1 cellular context compared by ENCODE assay signal in the genomic region with DNA sequence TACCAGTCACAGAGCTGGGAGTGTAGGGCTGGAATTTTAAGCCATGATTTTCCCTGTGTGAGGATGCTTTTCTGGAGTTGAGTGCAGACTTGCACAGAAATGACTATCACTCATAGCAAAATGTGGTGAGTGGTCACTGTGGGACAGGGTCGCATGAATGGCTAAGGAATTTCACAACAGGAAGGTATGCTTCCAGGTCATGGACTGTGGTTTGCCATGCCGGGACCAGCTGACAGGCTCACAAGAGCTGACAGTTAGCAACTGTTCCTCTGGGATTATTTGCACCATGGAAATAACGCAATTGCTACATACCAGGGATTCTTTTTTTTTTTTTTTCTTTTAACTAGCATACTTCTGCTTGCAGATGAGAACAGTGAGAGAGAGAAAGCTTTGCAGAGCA.
A peak's percentile ranks its signal among the peaks of the same experiment; 100 is the strongest.
TF ChIP-seq lines count a peak whose summit lies in the region.

No MANE protein-coding gene starts in this region.

TF ChIP-seq in HepG2, 621 proteins besides CTCF, POLR2A, EP300 and RAD21 (continued from another document):
- TF ChIP-seq, protein P1, sequence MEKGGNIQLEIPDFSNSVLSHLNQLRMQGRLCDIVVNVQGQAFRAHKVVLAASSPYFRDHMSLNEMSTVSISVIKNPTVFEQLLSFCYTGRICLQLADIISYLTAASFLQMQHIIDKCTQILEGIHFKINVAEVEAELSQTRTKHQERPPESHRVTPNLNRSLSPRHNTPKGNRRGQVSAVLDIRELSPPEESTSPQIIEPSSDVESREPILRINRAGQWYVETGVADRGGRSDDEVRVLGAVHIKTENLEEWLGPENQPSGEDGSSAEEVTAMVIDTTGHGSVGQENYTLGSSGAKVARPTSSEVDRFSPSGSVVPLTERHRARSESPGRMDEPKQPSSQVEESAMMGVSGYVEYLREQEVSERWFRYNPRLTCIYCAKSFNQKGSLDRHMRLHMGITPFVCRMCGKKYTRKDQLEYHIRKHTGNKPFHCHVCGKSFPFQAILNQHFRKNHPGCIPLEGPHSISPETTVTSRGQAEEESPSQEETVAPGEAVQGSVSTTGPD (CRISPR knock-in tag; IDR thresholded peaks at IDR 0.05) = 0 out of 2 replicates have a peak, but pooled peaks have one; percentile 61
- TF ChIP-seq HNF4A (CRISPR knock-in tag; IDR thresholded peaks at IDR 0.05) (peak; percentile 72), SPEN (CRISPR knock-in tag; IDR thresholded peaks at IDR 0.05; ENCODE audit: low read depth) (0 out of 2 replicates have a peak, but pooled peaks have one; percentile 28), GLI4 (CRISPR knock-in tag; IDR thresholded peaks at IDR 0.05; ENCODE audit: borderline replicate concordance) (no peak), FOXP4 (CRISPR knock-in tag; IDR thresholded peaks at IDR 0.05) (0 out of 2 replicates have a peak, but pooled peaks have one; percentile 23), POGK (CRISPR knock-in tag; conservative IDR thresholded peaks at IDR 0.05) (no peak), TBL1XR1 (IDR thresholded peaks at IDR 0.05; ENCODE audit: borderline replicate concordance, low read length, partially characterized antibody) (peak; percentile 50), ZNF260 (CRISPR knock-in tag; IDR thresholded peaks at IDR 0.05; ENCODE audit: borderline replicate concordance, low read depth) (no peak), HCFC1 (IDR thresholded peaks at IDR 0.05; ENCODE audit: low read depth, low read length) (no peak), ZNF691 (CRISPR knock-in tag; IDR thresholded peaks at IDR 0.05; ENCODE audit: borderline replicate concordance, low read depth) (peak; percentile 26; the same call in 1 of the 2 replicates), DBP (CRISPR knock-in tag; IDR thresholded peaks at IDR 0.05; ENCODE audit: not compliant biosample characterization) (no peak), ZNF430 (CRISPR knock-in tag; IDR thresholded peaks at IDR 0.05) (no peak), ISX (CRISPR knock-in tag; conservative IDR thresholded peaks at IDR 0.05) (no peak)
- TF ChIP-seq, protein P2, sequence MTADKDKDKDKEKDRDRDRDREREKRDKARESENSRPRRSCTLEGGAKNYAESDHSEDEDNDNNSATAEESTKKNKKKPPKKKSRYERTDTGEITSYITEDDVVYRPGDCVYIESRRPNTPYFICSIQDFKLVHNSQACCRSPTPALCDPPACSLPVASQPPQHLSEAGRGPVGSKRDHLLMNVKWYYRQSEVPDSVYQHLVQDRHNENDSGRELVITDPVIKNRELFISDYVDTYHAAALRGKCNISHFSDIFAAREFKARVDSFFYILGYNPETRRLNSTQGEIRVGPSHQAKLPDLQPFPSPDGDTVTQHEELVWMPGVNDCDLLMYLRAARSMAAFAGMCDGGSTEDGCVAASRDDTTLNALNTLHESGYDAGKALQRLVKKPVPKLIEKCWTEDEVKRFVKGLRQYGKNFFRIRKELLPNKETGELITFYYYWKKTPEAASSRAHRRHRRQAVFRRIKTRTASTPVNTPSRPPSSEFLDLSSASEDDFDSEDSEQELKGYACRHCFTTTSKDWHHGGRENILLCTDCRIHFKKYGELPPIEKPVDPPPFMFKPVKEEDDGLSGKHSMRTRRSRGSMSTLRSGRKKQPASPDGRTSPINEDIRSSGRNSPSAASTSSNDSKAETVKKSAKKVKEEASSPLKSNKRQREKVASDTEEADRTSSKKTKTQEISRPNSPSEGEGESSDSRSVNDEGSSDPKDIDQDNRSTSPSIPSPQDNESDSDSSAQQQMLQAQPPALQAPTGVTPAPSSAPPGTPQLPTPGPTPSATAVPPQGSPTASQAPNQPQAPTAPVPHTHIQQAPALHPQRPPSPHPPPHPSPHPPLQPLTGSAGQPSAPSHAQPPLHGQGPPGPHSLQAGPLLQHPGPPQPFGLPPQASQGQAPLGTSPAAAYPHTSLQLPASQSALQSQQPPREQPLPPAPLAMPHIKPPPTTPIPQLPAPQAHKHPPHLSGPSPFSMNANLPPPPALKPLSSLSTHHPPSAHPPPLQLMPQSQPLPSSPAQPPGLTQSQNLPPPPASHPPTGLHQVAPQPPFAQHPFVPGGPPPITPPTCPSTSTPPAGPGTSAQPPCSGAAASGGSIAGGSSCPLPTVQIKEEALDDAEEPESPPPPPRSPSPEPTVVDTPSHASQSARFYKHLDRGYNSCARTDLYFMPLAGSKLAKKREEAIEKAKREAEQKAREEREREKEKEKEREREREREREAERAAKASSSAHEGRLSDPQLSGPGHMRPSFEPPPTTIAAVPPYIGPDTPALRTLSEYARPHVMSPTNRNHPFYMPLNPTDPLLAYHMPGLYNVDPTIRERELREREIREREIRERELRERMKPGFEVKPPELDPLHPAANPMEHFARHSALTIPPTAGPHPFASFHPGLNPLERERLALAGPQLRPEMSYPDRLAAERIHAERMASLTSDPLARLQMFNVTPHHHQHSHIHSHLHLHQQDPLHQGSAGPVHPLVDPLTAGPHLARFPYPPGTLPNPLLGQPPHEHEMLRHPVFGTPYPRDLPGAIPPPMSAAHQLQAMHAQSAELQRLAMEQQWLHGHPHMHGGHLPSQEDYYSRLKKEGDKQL (CRISPR knock-in tag; IDR thresholded peaks at IDR 0.05; ENCODE audit: low read depth) = 0 out of 2 replicates have a peak, but pooled peaks have one; percentile 13
- TF ChIP-seq, protein P3, sequence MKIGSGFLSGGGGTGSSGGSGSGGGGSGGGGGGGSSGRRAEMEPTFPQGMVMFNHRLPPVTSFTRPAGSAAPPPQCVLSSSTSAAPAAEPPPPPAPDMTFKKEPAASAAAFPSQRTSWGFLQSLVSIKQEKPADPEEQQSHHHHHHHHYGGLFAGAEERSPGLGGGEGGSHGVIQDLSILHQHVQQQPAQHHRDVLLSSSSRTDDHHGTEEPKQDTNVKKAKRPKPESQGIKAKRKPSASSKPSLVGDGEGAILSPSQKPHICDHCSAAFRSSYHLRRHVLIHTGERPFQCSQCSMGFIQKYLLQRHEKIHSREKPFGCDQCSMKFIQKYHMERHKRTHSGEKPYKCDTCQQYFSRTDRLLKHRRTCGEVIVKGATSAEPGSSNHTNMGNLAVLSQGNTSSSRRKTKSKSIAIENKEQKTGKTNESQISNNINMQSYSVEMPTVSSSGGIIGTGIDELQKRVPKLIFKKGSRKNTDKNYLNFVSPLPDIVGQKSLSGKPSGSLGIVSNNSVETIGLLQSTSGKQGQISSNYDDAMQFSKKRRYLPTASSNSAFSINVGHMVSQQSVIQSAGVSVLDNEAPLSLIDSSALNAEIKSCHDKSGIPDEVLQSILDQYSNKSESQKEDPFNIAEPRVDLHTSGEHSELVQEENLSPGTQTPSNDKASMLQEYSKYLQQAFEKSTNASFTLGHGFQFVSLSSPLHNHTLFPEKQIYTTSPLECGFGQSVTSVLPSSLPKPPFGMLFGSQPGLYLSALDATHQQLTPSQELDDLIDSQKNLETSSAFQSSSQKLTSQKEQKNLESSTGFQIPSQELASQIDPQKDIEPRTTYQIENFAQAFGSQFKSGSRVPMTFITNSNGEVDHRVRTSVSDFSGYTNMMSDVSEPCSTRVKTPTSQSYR (CRISPR knock-in tag; IDR thresholded peaks at IDR 0.05; ENCODE audit: borderline replicate concordance) = 0 out of 2 replicates have a peak, but pooled peaks have one; percentile 17
- TF ChIP-seq, protein P4, sequence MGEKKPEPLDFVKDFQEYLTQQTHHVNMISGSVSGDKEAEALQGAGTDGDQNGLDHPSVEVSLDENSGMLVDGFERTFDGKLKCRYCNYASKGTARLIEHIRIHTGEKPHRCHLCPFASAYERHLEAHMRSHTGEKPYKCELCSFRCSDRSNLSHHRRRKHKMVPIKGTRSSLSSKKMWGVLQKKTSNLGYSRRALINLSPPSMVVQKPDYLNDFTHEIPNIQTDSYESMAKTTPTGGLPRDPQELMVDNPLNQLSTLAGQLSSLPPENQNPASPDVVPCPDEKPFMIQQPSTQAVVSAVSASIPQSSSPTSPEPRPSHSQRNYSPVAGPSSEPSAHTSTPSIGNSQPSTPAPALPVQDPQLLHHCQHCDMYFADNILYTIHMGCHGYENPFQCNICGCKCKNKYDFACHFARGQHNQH (CRISPR knock-in tag; IDR thresholded peaks at IDR 0.05) = peak; percentile 78; the same call in 1 of the 2 replicates
- TF ChIP-seq, protein P5, sequence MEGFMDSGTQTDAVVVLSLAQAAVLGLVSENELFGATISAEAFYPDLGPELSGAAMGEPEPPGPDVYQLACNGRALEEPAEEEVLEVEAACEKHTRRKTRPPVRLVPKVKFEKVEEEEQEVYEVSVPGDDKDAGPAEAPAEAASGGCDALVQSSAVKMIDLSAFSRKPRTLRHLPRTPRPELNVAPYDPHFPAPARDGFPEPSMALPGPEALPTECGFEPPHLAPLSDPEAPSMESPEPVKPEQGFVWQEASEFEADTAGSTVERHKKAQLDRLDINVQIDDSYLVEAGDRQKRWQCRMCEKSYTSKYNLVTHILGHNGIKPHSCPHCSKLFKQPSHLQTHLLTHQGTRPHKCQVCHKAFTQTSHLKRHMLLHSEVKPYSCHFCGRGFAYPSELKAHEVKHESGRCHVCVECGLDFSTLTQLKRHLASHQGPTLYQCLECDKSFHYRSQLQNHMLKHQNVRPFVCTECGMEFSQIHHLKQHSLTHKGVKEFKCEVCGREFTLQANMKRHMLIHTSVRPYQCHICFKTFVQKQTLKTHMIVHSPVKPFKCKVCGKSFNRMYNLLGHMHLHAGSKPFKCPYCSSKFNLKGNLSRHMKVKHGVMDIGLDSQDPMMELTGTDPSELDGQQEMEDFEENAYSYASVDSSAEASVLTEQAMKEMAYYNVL (CRISPR knock-in tag; IDR thresholded peaks at IDR 0.05; ENCODE audit: borderline replicate concordance) = peak; percentile 57; the same call in 1 of the 2 replicates
